11 cellular contexts compared by ENCODE assay signal in genomic region chr3:16060945-16061344, GRCh38.
DNase-seq lines count a peak whose midpoint lies in the region; ATAC-seq and TF ChIP-seq lines count a peak whose summit lies in the region.
"Had no signal": no experiment of that assay in that cellular context is flagged by ENCODE, and none has a peak within 500 bp of the region (broad histone marks: within the 10 kb centered on the region; RNA-seq: fewer than 3 reads in every experiment).

No MANE protein-coding gene starts in this region.

- ATAC-seq in T-helper 17 cell (no peak), GM19395 (IDR thresholded peaks at IDR 0.05; ENCODE audit: unreplicated experiment) (no peak)
- no peak for ATAC-seq in activated T-cell treated with anti-CD3 and anti-CD28 coated beads, Interleukin-2, amount 50 U/mL, for 4 hours

- H3K18ac ChIP-seq in mesendoderm (ENCODE audit: low read length): no peak overlapping the region

- no peak overlapping the region for H2BK5ac ChIP-seq in mesendoderm (ENCODE audit: low read length)

- H3K4me3 Mint-ChIP-seq in T-helper 17 cell: no peak overlapping the region
- H3K4me3 Mint-ChIP-seq in activated T-cell treated with anti-CD3 and anti-CD28 coated beads, Interleukin-2, amount 50 U/mL, for 4 hours: no peak overlapping the region
- H3K4me3 Mint-ChIP-seq: brain, neural progenitor cell had no signal

- no peaks in the 10 kb centered on the region for H3K79me1 ChIP-seq in mesendoderm (ENCODE audit: low read length)

- no peak overlapping the region for H2BK15ac ChIP-seq in mesendoderm (replicated peaks; ENCODE audit: low read depth)

- H3K4me3 ChIP-seq in epithelial cell of proximal tubule (ENCODE audit: low read depth, low read length) (no peak overlapping the region), mesendoderm (ENCODE audit: low read length) (no peak overlapping the region), transverse colon (no peak overlapping the region)
- H3K4me3 ChIP-seq: neural progenitor cell had no signal

- H3K56ac ChIP-seq in mesendoderm (ENCODE audit: low read length): no peak overlapping the region

- no peak overlapping the region for H4K8ac ChIP-seq in mesendoderm (ENCODE audit: low read depth, low read length)

- no peak for TF ChIP-seq POLR2A in transverse colon (IDR thresholded peaks at IDR 0.05)

- H4K5ac ChIP-seq in mesendoderm (ENCODE audit: low read length): no peak overlapping the region

- no peak overlapping the region for H3K4ac ChIP-seq in mesendoderm (ENCODE audit: low read depth, low read length)

- no peak overlapping the region for H2BK120ac ChIP-seq in mesendoderm (ENCODE audit: low read depth, low read length)

- DNase-seq in NCI-H226: peak; percentile 94
- peak; percentile 67 for DNase-seq in epithelial cell of proximal tubule (ENCODE audit: low read depth)
- peak; percentile 37 for DNase-seq in mesendoderm
- no peak for DNase-seq in transverse colon
- DNase-seq in T-helper 17 cell: no peak
- DNase-seq in activated CD8-positive, alpha-beta memory T cell treated with anti-CD3 and anti-CD28 coated beads, Interleukin-2, amount 50 U/mL, for 4 hours: no peak
- DNase-seq in activated T-cell treated with anti-CD3 and anti-CD28 coated beads, Interleukin-2, amount 50 U/mL, for 4 hours: no peak
- DNase-seq: NCI-H2029 had no signal

- H3K36me3 ChIP-seq in mesendoderm (ENCODE audit: control insufficient read depth, insufficient read depth, low read length) (no peaks in the 10 kb centered on the region), transverse colon (no peaks in the 10 kb centered on the region)
- H3K36me3 ChIP-seq: neural progenitor cell had no signal

- no CpG with 5 or more reads among the region's 1 CpG for WGBS in mesendoderm (ENCODE audit: extremely low coverage, insufficient coverage, low lambda C conversion rate)
- WGBS in transverse colon (ENCODE audit: low coverage in 1 of 2), 2 donors: 56 to 64% methylated on average over 1 of the region's 1 CpG

- TF ChIP-seq EP300 in transverse colon (IDR thresholded peaks at IDR 0.05; ENCODE audit: low read depth): no peak

- H2AK5ac ChIP-seq in mesendoderm (ENCODE audit: low read length): no peak overlapping the region

- H3K79me2 ChIP-seq in mesendoderm (ENCODE audit: control insufficient read depth, insufficient read depth, low read length): no peaks in the 10 kb centered on the region

- in situ Hi-C loops in transverse colon (cut with MboI; ENCODE audit: low pct_ligation_motif_present in 1 of 4, low pct_unique_long_range_greater_than_20kb in 1 of 4, low sequenced_read_pairs in 3 of 4): loop anchor here in 1 of 4 donors (10.0 kb wide), 1 partner anchor 114 kb away; the partner anchor contains the start of gene GALNT15

- intact Hi-C loops in transverse colon (cut with DNase I; ENCODE audit: low total_unique reads): no loop called here

- no peak overlapping the region for H3K9ac ChIP-seq in mesendoderm (ENCODE audit: low read length)
- H3K9ac ChIP-seq: neural progenitor cell had no signal

- H3K4me1 ChIP-seq in mesendoderm (ENCODE audit: control insufficient read depth, low read depth, low read length) (no peaks in the 10 kb centered on the region), transverse colon (peaks cover 0 to 12% (median 6%) of the 10 kb centered on the region in 4 donors)
- H3K4me1 ChIP-seq: neural progenitor cell had no signal

- H3K27me3 Mint-ChIP-seq in T-helper 17 cell: peaks cover 52% of the 10 kb centered on the region
- H3K27me3 Mint-ChIP-seq in activated T-cell treated with anti-CD3 and anti-CD28 coated beads, Interleukin-2, amount 50 U/mL, for 4 hours (ENCODE audit: low read depth): peaks cover 12% of the 10 kb centered on the region
- H3K27me3 Mint-ChIP-seq: brain had no signal

- H3K23ac ChIP-seq in mesendoderm (ENCODE audit: low read length): no peak overlapping the region

- peaks cover 6% of the 10 kb centered on the region for H3K36me3 Mint-ChIP-seq in T-helper 17 cell (ENCODE audit: low read depth)
- H3K36me3 Mint-ChIP-seq in activated T-cell treated with anti-CD3 and anti-CD28 coated beads, Interleukin-2, amount 50 U/mL, for 4 hours (ENCODE audit: insufficient read depth): no peaks in the 10 kb centered on the region
- H3K36me3 Mint-ChIP-seq: brain, neural progenitor cell had no signal

- H3K4me1 Mint-ChIP-seq in T-helper 17 cell: no peaks in the 10 kb centered on the region
- no peaks in the 10 kb centered on the region for H3K4me1 Mint-ChIP-seq in activated T-cell treated with anti-CD3 and anti-CD28 coated beads, Interleukin-2, amount 50 U/mL, for 4 hours (ENCODE audit: low read depth)

- no peak overlapping the region for H3K27ac ChIP-seq in mesendoderm (ENCODE audit: low read depth, low read length)
- H3K27ac ChIP-seq in transverse colon: peak overlapping the region; percentile 54 to 76 (median 64)
- H3K27ac ChIP-seq: neural progenitor cell had no signal

- no peaks in the 10 kb centered on the region for H3K9me3 Mint-ChIP-seq in activated T-cell treated with anti-CD3 and anti-CD28 coated beads, Interleukin-2, amount 50 U/mL, for 4 hours
- H3K9me3 Mint-ChIP-seq: brain, neural progenitor cell had no signal

- no peak overlapping the region for H3K27ac Mint-ChIP-seq in T-helper 17 cell
- H3K27ac Mint-ChIP-seq: neural progenitor cell had no signal

- H3K27me3 ChIP-seq in mesendoderm (ENCODE audit: insufficient read depth, low read length, poor library complexity): no peaks in the 10 kb centered on the region
- H3K27me3 ChIP-seq in transverse colon: no peaks in the 10 kb centered on the region
- H3K27me3 ChIP-seq: neural progenitor cell had no signal

- H3K4me2 ChIP-seq in mesendoderm (ENCODE audit: low read length): no peak overlapping the region
- H3K4me2 ChIP-seq: neural progenitor cell had no signal

- no peak for TF ChIP-seq CTCF in epithelial cell of proximal tubule (conservative IDR thresholded peaks at IDR 0.05; ENCODE audit: low read depth, low read length)
- no peak for TF ChIP-seq CTCF in transverse colon (IDR thresholded peaks at IDR 0.05)

- H3K9me3 ChIP-seq in transverse colon: no peaks in the 10 kb centered on the region
- no peaks in the 10 kb centered on the region for H3K9me3 ChIP-seq in T-helper 17 cell (ENCODE audit: control insufficient read depth, low read length, poor library complexity, severe bottlenecking)

Comparison
In these comparisons a context has a peak if more than half of its experiments do, and no peak if none do; other contexts are left out.
1. DNase-seq: peak in NCI-H226 (single experiment), epithelial cell of proximal tubule (single experiment) and mesendoderm (single experiment); none in transverse colon (single experiment), T-helper 17 cell (0 of 3), activated CD8-positive, alpha-beta memory T cell treated with anti-CD3 and anti-CD28 coated beads, Interleukin-2, amount 50 U/mL, for 4 hours (single experiment) and activated T-cell treated with anti-CD3 and anti-CD28 coated beads, Interleukin-2, amount 50 U/mL, for 4 hours (single experiment).